In genomic region chr14:103385994-103386491, GRCh38 we compare ENCODE assay signal across 2 cellular contexts.
A peak's percentile ranks its signal among the peaks of the same experiment; 100 is the strongest.
TF ChIP-seq lines count a peak whose summit lies in the region.

No MANE protein-coding gene starts in this region.

TF ChIP-seq in SK-N-SH treated with all-trans-retinoic acid at 6 μM for 48 hours, 23 proteins besides CTCF, POLR2A, EP300 and RAD21 (continued from another document):
- TF ChIP-seq, protein P1, sequence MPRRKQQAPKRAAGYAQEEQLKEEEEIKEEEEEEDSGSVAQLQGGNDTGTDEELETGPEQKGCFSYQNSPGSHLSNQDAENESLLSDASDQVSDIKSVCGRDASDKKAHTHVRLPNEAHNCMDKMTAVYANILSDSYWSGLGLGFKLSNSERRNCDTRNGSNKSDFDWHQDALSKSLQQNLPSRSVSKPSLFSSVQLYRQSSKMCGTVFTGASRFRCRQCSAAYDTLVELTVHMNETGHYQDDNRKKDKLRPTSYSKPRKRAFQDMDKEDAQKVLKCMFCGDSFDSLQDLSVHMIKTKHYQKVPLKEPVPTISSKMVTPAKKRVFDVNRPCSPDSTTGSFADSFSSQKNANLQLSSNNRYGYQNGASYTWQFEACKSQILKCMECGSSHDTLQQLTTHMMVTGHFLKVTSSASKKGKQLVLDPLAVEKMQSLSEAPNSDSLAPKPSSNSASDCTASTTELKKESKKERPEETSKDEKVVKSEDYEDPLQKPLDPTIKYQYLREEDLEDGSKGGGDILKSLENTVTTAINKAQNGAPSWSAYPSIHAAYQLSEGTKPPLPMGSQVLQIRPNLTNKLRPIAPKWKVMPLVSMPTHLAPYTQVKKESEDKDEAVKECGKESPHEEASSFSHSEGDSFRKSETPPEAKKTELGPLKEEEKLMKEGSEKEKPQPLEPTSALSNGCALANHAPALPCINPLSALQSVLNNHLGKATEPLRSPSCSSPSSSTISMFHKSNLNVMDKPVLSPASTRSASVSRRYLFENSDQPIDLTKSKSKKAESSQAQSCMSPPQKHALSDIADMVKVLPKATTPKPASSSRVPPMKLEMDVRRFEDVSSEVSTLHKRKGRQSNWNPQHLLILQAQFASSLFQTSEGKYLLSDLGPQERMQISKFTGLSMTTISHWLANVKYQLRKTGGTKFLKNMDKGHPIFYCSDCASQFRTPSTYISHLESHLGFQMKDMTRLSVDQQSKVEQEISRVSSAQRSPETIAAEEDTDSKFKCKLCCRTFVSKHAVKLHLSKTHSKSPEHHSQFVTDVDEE (CRISPR knock-in tag; IDR thresholded peaks at IDR 0.05) = no peak
- no peak for TF ChIP-seq POU6F1 (CRISPR knock-in tag; IDR thresholded peaks at IDR 0.05; ENCODE audit: borderline replicate concordance, low read depth)
- TF ChIP-seq, protein P2, sequence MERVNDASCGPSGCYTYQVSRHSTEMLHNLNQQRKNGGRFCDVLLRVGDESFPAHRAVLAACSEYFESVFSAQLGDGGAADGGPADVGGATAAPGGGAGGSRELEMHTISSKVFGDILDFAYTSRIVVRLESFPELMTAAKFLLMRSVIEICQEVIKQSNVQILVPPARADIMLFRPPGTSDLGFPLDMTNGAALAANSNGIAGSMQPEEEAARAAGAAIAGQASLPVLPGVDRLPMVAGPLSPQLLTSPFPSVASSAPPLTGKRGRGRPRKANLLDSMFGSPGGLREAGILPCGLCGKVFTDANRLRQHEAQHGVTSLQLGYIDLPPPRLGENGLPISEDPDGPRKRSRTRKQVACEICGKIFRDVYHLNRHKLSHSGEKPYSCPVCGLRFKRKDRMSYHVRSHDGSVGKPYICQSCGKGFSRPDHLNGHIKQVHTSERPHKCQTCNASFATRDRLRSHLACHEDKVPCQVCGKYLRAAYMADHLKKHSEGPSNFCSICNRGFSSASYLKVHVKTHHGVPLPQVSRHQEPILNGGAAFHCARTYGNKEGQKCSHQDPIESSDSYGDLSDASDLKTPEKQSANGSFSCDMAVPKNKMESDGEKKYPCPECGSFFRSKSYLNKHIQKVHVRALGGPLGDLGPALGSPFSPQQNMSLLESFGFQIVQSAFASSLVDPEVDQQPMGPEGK (CRISPR knock-in tag; IDR thresholded peaks at IDR 0.05; ENCODE audit: borderline replicate concordance) = no peak

TF ChIP-seq in K562, 482 proteins besides CTCF, POLR2A, EP300 and RAD21 (continued from another document and continues in another):
- TF ChIP-seq, protein P3, sequence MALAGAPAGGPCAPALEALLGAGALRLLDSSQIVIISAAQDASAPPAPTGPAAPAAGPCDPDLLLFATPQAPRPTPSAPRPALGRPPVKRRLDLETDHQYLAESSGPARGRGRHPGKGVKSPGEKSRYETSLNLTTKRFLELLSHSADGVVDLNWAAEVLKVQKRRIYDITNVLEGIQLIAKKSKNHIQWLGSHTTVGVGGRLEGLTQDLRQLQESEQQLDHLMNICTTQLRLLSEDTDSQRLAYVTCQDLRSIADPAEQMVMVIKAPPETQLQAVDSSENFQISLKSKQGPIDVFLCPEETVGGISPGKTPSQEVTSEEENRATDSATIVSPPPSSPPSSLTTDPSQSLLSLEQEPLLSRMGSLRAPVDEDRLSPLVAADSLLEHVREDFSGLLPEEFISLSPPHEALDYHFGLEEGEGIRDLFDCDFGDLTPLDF (CRISPR knock-in tag; IDR thresholded peaks at IDR 0.05) = no peak
- TF ChIP-seq TAF1 (IDR thresholded peaks at IDR 0.05; ENCODE audit: control insufficient read depth, extremely low read depth, insufficient read depth, low read length, severe bottlenecking) = peak; percentile 8
- TF ChIP-seq SRSF7 (optimal IDR thresholded peaks at IDR 0.05; ENCODE audit: low read depth, low read length) = no peak
- no peak for TF ChIP-seq ASH1L (IDR thresholded peaks at IDR 0.05; ENCODE audit: borderline replicate concordance, low read depth, partially characterized antibody)
- no peak for TF ChIP-seq SMC3 (conservative IDR thresholded peaks at IDR 0.05; ENCODE audit: insufficient read depth, low read depth, low read length)
- TF ChIP-seq ZNF165 (CRISPR knock-in tag; IDR thresholded peaks at IDR 0.05; ENCODE audit: borderline replicate concordance) = no peak
- TF ChIP-seq RBM34 (IDR thresholded peaks at IDR 0.05; ENCODE audit: borderline replicate concordance, insufficient read depth, low read length) = no peak
- no peak for TF ChIP-seq TAL1 (IDR thresholded peaks at IDR 0.05)
- no peak for TF ChIP-seq ZNF431 (CRISPR knock-in tag; IDR thresholded peaks at IDR 0.05)
- peak; percentile 36; the same call in 1 of the 2 replicates for TF ChIP-seq NKRF (IDR thresholded peaks at IDR 0.05; ENCODE audit: borderline replicate concordance)
- TF ChIP-seq NBN (IDR thresholded peaks at IDR 0.05; ENCODE audit: low read depth) = no peak
- TF ChIP-seq SAP30 (IDR thresholded peaks at IDR 0.05; ENCODE audit: borderline replicate concordance, insufficient read depth, low read depth, low read length, poor library complexity, severe bottlenecking) = peak; percentile 49
- TF ChIP-seq NONO (IDR thresholded peaks at IDR 0.05; ENCODE audit: low read depth in 2 of 2, low read length in 1 of 2) = no peak
- TF ChIP-seq FOXJ3 (CRISPR knock-in tag; IDR thresholded peaks at IDR 0.05) = no peak
- no peak for TF ChIP-seq ZNF280A (IDR thresholded peaks at IDR 0.05; ENCODE audit: low read depth, partially characterized antibody)
- TF ChIP-seq, protein P4, sequence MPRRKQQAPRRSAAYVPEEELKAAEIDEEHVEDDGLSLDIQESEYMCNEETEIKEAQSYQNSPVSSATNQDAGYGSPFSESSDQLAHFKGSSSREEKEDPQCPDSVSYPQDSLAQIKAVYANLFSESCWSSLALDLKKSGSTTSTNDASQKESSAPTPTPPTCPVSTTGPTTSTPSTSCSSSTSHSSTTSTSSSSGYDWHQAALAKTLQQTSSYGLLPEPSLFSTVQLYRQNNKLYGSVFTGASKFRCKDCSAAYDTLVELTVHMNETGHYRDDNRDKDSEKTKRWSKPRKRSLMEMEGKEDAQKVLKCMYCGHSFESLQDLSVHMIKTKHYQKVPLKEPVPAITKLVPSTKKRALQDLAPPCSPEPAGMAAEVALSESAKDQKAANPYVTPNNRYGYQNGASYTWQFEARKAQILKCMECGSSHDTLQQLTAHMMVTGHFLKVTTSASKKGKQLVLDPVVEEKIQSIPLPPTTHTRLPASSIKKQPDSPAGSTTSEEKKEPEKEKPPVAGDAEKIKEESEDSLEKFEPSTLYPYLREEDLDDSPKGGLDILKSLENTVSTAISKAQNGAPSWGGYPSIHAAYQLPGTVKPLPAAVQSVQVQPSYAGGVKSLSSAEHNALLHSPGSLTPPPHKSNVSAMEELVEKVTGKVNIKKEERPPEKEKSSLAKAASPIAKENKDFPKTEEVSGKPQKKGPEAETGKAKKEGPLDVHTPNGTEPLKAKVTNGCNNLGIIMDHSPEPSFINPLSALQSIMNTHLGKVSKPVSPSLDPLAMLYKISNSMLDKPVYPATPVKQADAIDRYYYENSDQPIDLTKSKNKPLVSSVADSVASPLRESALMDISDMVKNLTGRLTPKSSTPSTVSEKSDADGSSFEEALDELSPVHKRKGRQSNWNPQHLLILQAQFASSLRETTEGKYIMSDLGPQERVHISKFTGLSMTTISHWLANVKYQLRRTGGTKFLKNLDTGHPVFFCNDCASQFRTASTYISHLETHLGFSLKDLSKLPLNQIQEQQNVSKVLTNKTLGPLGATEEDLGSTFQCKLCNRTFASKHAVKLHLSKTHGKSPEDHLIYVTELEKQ (CRISPR knock-in tag; IDR thresholded peaks at IDR 0.05) = no peak
- no peak for TF ChIP-seq TBP (optimal IDR thresholded peaks at IDR 0.05; ENCODE audit: low read depth, low read length)
- TF ChIP-seq, protein P5, sequence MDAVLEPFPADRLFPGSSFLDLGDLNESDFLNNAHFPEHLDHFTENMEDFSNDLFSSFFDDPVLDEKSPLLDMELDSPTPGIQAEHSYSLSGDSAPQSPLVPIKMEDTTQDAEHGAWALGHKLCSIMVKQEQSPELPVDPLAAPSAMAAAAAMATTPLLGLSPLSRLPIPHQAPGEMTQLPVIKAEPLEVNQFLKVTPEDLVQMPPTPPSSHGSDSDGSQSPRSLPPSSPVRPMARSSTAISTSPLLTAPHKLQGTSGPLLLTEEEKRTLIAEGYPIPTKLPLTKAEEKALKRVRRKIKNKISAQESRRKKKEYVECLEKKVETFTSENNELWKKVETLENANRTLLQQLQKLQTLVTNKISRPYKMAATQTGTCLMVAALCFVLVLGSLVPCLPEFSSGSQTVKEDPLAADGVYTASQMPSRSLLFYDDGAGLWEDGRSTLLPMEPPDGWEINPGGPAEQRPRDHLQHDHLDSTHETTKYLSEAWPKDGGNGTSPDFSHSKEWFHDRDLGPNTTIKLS (IDR thresholded peaks at IDR 0.05; ENCODE audit: borderline replicate concordance, low read depth) = no peak
- TF ChIP-seq ZNF583 (CRISPR knock-in tag; IDR thresholded peaks at IDR 0.05) = no peak
- TF ChIP-seq CEBPB (tag; IDR thresholded peaks at IDR 0.05) = peak; percentile 44; the same call in 1 of the 2 replicates
- peak; percentile 20 for TF ChIP-seq DACH1 (IDR thresholded peaks at IDR 0.05; ENCODE audit: partially characterized antibody)
- no peak for TF ChIP-seq ZNF551 (CRISPR knock-in tag; IDR thresholded peaks at IDR 0.05)
- no peak for TF ChIP-seq FIP1L1 (IDR thresholded peaks at IDR 0.05; ENCODE audit: low read depth, low read length, poor library complexity, severe bottlenecking)
- no peak for TF ChIP-seq CHD1 (IDR thresholded peaks at IDR 0.05; ENCODE audit: low read length)
- TF ChIP-seq, protein P6, sequence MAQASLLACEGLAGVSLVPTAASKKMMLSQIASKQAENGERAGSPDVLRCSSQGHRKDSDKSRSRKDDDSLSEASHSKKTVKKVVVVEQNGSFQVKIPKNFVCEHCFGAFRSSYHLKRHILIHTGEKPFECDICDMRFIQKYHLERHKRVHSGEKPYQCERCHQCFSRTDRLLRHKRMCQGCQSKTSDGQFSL (CRISPR knock-in tag; IDR thresholded peaks at IDR 0.05) = no peak
- TF ChIP-seq, protein P6 (tag; IDR thresholded peaks at IDR 0.05) = no peak
- no peak for TF ChIP-seq XRCC5 (IDR thresholded peaks at IDR 0.05; ENCODE audit: low read depth, low read length)
- TF ChIP-seq RBBP5 (IDR thresholded peaks at IDR 0.05; ENCODE audit: borderline replicate concordance, insufficient read depth, low read length, poor library complexity, severe bottlenecking) = peak; percentile 1
- TF ChIP-seq ZNF79 (CRISPR knock-in tag; IDR thresholded peaks at IDR 0.05; ENCODE audit: low read depth) = no peak
- TF ChIP-seq ZNF778 (CRISPR knock-in tag; IDR thresholded peaks at IDR 0.05) = no peak
- TF ChIP-seq ZNF609 (CRISPR knock-in tag; IDR thresholded peaks at IDR 0.05; ENCODE audit: borderline replicate concordance) = no peak
